In the genomic region with DNA sequence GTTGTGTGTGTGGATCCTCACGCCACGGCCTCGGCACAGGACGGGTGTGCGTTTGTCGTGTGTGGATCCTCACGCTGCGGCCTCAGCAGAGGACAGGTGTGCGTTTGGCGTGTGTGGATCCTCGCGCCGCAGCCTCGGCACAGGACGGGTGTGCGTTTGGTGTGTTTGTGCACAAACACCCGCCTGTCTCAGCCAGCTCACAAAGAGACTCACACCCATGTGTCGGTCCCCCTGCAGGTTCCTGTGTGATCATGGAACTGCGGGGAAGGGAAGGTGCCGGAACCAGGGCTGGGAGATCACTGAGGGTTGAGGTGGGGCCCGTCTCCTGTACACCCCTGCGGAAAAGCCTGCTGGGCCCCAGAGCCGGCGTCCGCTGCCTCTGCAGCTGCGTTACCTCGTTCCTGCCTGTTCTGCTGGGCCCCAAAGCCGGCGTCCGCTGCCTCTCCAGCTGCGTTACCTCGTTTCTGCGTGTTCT, we compare ENCODE assay signal across 13 cellular contexts. TPM values are rescaled to one million over a fixed set of nuclear protein-coding genes. Genes with fewer than 3 reads are reported as not detected.
A peak's percentile ranks its signal among the peaks of the same experiment; 100 is the strongest.
DNase-seq lines count a peak whose midpoint lies in the region; ATAC-seq and TF ChIP-seq lines count a peak whose summit lies in the region.
"Had no signal": no experiment of that assay in that cellular context is flagged by ENCODE, and none has a peak within 500 bp of the region (broad histone marks: within the 10 kb centered on the region; RNA-seq: fewer than 3 reads in every experiment).

No MANE protein-coding gene starts in this region.

- peaks cover 56% of the 10 kb centered on the region for H4K20me1 ChIP-seq in DND-41 (ENCODE audit: insufficient read depth, low read length)

- no peak overlapping the region for H3K14ac ChIP-seq in trophoblast cell (ENCODE audit: low read length)

- no peak overlapping the region for H3K27ac ChIP-seq in DND-41 (ENCODE audit: low read length)
- no peak overlapping the region for H3K27ac ChIP-seq in trophoblast cell (ENCODE audit: low read depth, low read length)
- H3K27ac ChIP-seq: BLaER1 treated with 17β-estradiol and CSF1 and Interleukin-3, amounts not matched to agents 10 nM and 100 nM had no signal

- no peaks in the 10 kb centered on the region for H3K9me3 Mint-ChIP-seq in endothelial cell (ENCODE audit: unreplicated experiment)
- peaks cover 5% of the 10 kb centered on the region for H3K9me3 Mint-ChIP-seq in activated T-helper 1 cell treated with anti-CD3 and anti-CD28 coated beads, Interleukin-12 subunit alpha, Interleukin-12 subunit beta, Interleukin-2, Interleukin-4 antibody, amounts not matched to agents 30 ng/mL and 10 ng/mL and 1 ng/mL, durations not matched to agents 14 hours and 24 hours and 36 hours

- H2BK5ac ChIP-seq in trophoblast cell (ENCODE audit: low read depth, low read length, poor library complexity): no peak overlapping the region

- no peak overlapping the region for H2BK12ac ChIP-seq in trophoblast cell (ENCODE audit: low read length)

- H3K4me1 ChIP-seq in DND-41 (ENCODE audit: insufficient read depth, low read length): no peaks in the 10 kb centered on the region
- H3K4me1 ChIP-seq in trophoblast cell (ENCODE audit: control insufficient read depth in 1 of 2, insufficient read depth in 2 of 2, low read length in 2 of 2): no peaks in the 10 kb centered on the region
- H3K4me1 ChIP-seq: BLaER1 treated with 17β-estradiol and CSF1 and Interleukin-3, amounts not matched to agents 10 nM and 100 nM had no signal

- H3K36me3 Mint-ChIP-seq in T-helper 17 cell (ENCODE audit: low read depth) (peaks cover 22% of the 10 kb centered on the region), endothelial cell (ENCODE audit: low read depth, unreplicated experiment) (peaks cover 65% of the 10 kb centered on the region)
- H3K36me3 Mint-ChIP-seq in activated T-helper 1 cell treated with anti-CD3 and anti-CD28 coated beads, Interleukin-12 subunit alpha, Interleukin-12 subunit beta, Interleukin-2, Interleukin-4 antibody, amounts not matched to agents 30 ng/mL and 10 ng/mL and 1 ng/mL, durations not matched to agents 14 hours and 24 hours and 36 hours (ENCODE audit: low read depth): peaks cover 54% of the 10 kb centered on the region

- no peak overlapping the region for H4K12ac ChIP-seq in trophoblast cell (ENCODE audit: low read depth, low read length)

- H3K79me1 ChIP-seq in trophoblast cell (ENCODE audit: low read length): no peaks in the 10 kb centered on the region

- H3K18ac ChIP-seq in trophoblast cell (ENCODE audit: low read length): no peak overlapping the region

- H3K27me3 Mint-ChIP-seq in T-helper 17 cell (no peaks in the 10 kb centered on the region), endothelial cell (ENCODE audit: unreplicated experiment) (peaks cover 7% of the 10 kb centered on the region)
- H3K27me3 Mint-ChIP-seq in activated T-helper 1 cell treated with anti-CD3 and anti-CD28 coated beads, Interleukin-12 subunit alpha, Interleukin-12 subunit beta, Interleukin-2, Interleukin-4 antibody, amounts not matched to agents 30 ng/mL and 10 ng/mL and 1 ng/mL, durations not matched to agents 14 hours and 24 hours and 36 hours (ENCODE audit: insufficient read depth): no peaks in the 10 kb centered on the region
- H3K27me3 Mint-ChIP-seq: CD4-positive, CD25-positive, alpha-beta regulatory T cell had no signal

- H3K23ac ChIP-seq in trophoblast cell (ENCODE audit: low read length): no peak overlapping the region

- H3K9ac ChIP-seq in DND-41 (ENCODE audit: low read depth, low read length) (no peak overlapping the region), trophoblast cell (ENCODE audit: low read length) (no peak overlapping the region)
- H3K9ac ChIP-seq: BLaER1 treated with 17β-estradiol and CSF1 and Interleukin-3, amounts not matched to agents 10 nM and 100 nM had no signal

- H3K4me3 Mint-ChIP-seq in T-helper 17 cell (peak overlapping the region; percentile 21), endothelial cell (ENCODE audit: unreplicated experiment) (peak overlapping the region; percentile 43)
- H3K4me3 Mint-ChIP-seq in activated T-helper 1 cell treated with anti-CD3 and anti-CD28 coated beads, Interleukin-12 subunit alpha, Interleukin-12 subunit beta, Interleukin-2, Interleukin-4 antibody, amounts not matched to agents 30 ng/mL and 10 ng/mL and 1 ng/mL, durations not matched to agents 14 hours and 24 hours and 36 hours: no peak overlapping the region
- H3K4me3 Mint-ChIP-seq: CD4-positive, CD25-positive, alpha-beta regulatory T cell; HFFc6 had no signal

- H3K4me2 ChIP-seq in DND-41 (ENCODE audit: insufficient read depth, low read length) (no peak overlapping the region), trophoblast cell (ENCODE audit: low read length) (no peak overlapping the region)
- H3K4me2 ChIP-seq: BLaER1 treated with 17β-estradiol and CSF1 and Interleukin-3, amounts not matched to agents 10 nM and 100 nM had no signal

- H3K27ac Mint-ChIP-seq in T-helper 17 cell (peak overlapping the region; percentile 64), endothelial cell (ENCODE audit: unreplicated experiment) (peak overlapping the region; percentile 6)
- no peak overlapping the region for H3K27ac Mint-ChIP-seq in activated T-helper 1 cell treated with anti-CD3 and anti-CD28 coated beads, Interleukin-12 subunit alpha, Interleukin-12 subunit beta, Interleukin-2, Interleukin-4 antibody, amounts not matched to agents 30 ng/mL and 10 ng/mL and 1 ng/mL, durations not matched to agents 14 hours and 24 hours and 36 hours
- H3K27ac Mint-ChIP-seq: CD4-positive, CD25-positive, alpha-beta regulatory T cell; HFFc6 had no signal

- no CpG with 5 or more reads among the region's 33 CpGs for WGBS in trophoblast cell (ENCODE audit: extremely low coverage, insufficient coverage, insufficient read length)

- DNase-seq in DND-41 (no peak), T-helper 17 cell (no peak), endothelial cell (ENCODE audit: low spot score) (no peak), trophoblast cell (no peak), NCI-H128 (lab: John Stamatoyannopoulos, UW; ENCODE audit: unreplicated experiment) (no peak), NCI-H2107 treated with DMSO at 0.1 percent for 48 hours (lab: John Stamatoyannopoulos, UW; ENCODE audit: unreplicated experiment) (no peak)
- no peak for DNase-seq in activated T-helper 1 cell treated with anti-CD3 and anti-CD28 coated beads, Interleukin-12 subunit alpha, Interleukin-12 subunit beta, Interleukin-2, Interleukin-4 antibody, amounts not matched to agents 30 ng/mL and 10 ng/mL and 1 ng/mL, durations not matched to agents 14 hours and 24 hours and 36 hours (ENCODE audit: low spot score)
- DNase-seq: ACHN, DMS53, HCEC 1CT, HFFc6 had no signal

- H3K9me3 ChIP-seq in DND-41 (ENCODE audit: insufficient read depth, low read length, severe bottlenecking): no peaks in the 10 kb centered on the region
- H3K9me3 ChIP-seq in T-helper 17 cell (ENCODE audit: control insufficient read depth, low read length, poor library complexity, severe bottlenecking): peaks cover 13% of the 10 kb centered on the region
- peaks cover 44% of the 10 kb centered on the region for H3K9me3 ChIP-seq in trophoblast cell (ENCODE audit: insufficient read depth, low read depth, low read length)

- H3K4ac ChIP-seq in trophoblast cell (ENCODE audit: low read depth, low read length): no peak overlapping the region

- H3K4me3 ChIP-seq in DND-41 (ENCODE audit: low read depth in 1 of 2, low read length in 2 of 2): no peak overlapping the region
- peak overlapping the region; percentile 6 for H3K4me3 ChIP-seq in trophoblast cell (ENCODE audit: low read depth, low read length)
- H3K4me3 ChIP-seq: BLaER1 treated with 17β-estradiol and CSF1 and Interleukin-3, amounts not matched to agents 10 nM and 100 nM had no signal

- no peak overlapping the region for H4K91ac ChIP-seq in trophoblast cell (ENCODE audit: low read depth, low read length)

- ATAC-seq in DND-41 (ENCODE audit: insufficient read depth, low read depth) (peak; percentile 9; the same call in 1 of the 3 replicates), T-helper 17 cell (no peak)

- TF ChIP-seq CTCF in DND-41 (IDR thresholded peaks at IDR 0.05; ENCODE audit: borderline replicate concordance, extremely low read depth, low read length, poor library complexity, severe bottlenecking) (no peak), endothelial cell (IDR thresholded peaks at IDR 0.05; ENCODE audit: unreplicated experiment) (no peak)

- H2AK5ac ChIP-seq in trophoblast cell (ENCODE audit: low read length): no peak overlapping the region

- H2BK120ac ChIP-seq in trophoblast cell (ENCODE audit: insufficient read depth, low read length, poor library complexity): no peak overlapping the region

- no peaks in the 10 kb centered on the region for H3K27me3 ChIP-seq in DND-41 (ENCODE audit: insufficient read depth, low read length, poor library complexity)
- H3K27me3 ChIP-seq in trophoblast cell (ENCODE audit: insufficient read depth, low read length): no peaks in the 10 kb centered on the region

- peaks cover 5% of the 10 kb centered on the region; the same call in 1 of the 2 replicates for H3K79me2 ChIP-seq in DND-41 (ENCODE audit: insufficient read depth, low read length)
- H3K79me2 ChIP-seq in trophoblast cell (ENCODE audit: control insufficient read depth, insufficient read depth, low read length, poor library complexity): no peaks in the 10 kb centered on the region

- H2AFZ ChIP-seq in DND-41 (ENCODE audit: low read depth, low read length): no peak overlapping the region
- H2AFZ ChIP-seq in trophoblast cell (ENCODE audit: insufficient read depth, low read length, poor library complexity): no peak overlapping the region

- intact Hi-C loops in activated T-helper 1 cell treated with anti-CD3 and anti-CD28 coated beads, Interleukin-12 subunit alpha, Interleukin-12 subunit beta, Interleukin-2, Interleukin-4 antibody, amounts not matched to agents 30 ng/mL and 10 ng/mL and 1 ng/mL, durations not matched to agents 14 hours and 24 hours and 36 hours (cut with micrococcal nuclease): no loop called here

- H3K4me1 Mint-ChIP-seq in T-helper 17 cell: no peaks in the 10 kb centered on the region
- peaks cover 2% of the 10 kb centered on the region for H3K4me1 Mint-ChIP-seq in endothelial cell (ENCODE audit: unreplicated experiment)
- no peaks in the 10 kb centered on the region for H3K4me1 Mint-ChIP-seq in activated T-helper 1 cell treated with anti-CD3 and anti-CD28 coated beads, Interleukin-12 subunit alpha, Interleukin-12 subunit beta, Interleukin-2, Interleukin-4 antibody, amounts not matched to agents 30 ng/mL and 10 ng/mL and 1 ng/mL, durations not matched to agents 14 hours and 24 hours and 36 hours (ENCODE audit: low read depth)

- H3K36me3 ChIP-seq in DND-41 (ENCODE audit: insufficient read depth, low read length) (peaks cover 96% of the 10 kb centered on the region), trophoblast cell (ENCODE audit: control insufficient read depth in 1 of 2, insufficient read depth in 2 of 2, low read length in 2 of 2) (peaks cover 67 to 84% of the 10 kb centered on the region in 2 experiments)

- no peak overlapping the region for H4K8ac ChIP-seq in trophoblast cell (ENCODE audit: low read depth, low read length)

RNA-seq across cellular contexts. Expression of a gene that starts 53.6 kb away (rescaled TPM):
- 10 to 100 TPM; 61.0 to 65.1 TPM for total RNA-seq in T-helper 17 cell
- total RNA-seq in endothelial cell (ENCODE audit: unreplicated experiment): 34.2 TPM
- polyA plus RNA-seq in trophoblast cell (2013): 21.4 and 21.6 TPM in 2 replicates
- 45.9 and 47.2 TPM in 2 replicates for total RNA-seq in activated T-helper 1 cell treated with anti-CD3 and anti-CD28 coated beads, Interleukin-12 subunit alpha, Interleukin-12 subunit beta, Interleukin-2, Interleukin-4 antibody, amounts not matched to agents 30 ng/mL and 10 ng/mL and 1 ng/mL, durations not matched to agents 14 hours and 24 hours and 36 hours
